ENCODE assay signal across 8 cellular contexts in the genomic region with DNA sequence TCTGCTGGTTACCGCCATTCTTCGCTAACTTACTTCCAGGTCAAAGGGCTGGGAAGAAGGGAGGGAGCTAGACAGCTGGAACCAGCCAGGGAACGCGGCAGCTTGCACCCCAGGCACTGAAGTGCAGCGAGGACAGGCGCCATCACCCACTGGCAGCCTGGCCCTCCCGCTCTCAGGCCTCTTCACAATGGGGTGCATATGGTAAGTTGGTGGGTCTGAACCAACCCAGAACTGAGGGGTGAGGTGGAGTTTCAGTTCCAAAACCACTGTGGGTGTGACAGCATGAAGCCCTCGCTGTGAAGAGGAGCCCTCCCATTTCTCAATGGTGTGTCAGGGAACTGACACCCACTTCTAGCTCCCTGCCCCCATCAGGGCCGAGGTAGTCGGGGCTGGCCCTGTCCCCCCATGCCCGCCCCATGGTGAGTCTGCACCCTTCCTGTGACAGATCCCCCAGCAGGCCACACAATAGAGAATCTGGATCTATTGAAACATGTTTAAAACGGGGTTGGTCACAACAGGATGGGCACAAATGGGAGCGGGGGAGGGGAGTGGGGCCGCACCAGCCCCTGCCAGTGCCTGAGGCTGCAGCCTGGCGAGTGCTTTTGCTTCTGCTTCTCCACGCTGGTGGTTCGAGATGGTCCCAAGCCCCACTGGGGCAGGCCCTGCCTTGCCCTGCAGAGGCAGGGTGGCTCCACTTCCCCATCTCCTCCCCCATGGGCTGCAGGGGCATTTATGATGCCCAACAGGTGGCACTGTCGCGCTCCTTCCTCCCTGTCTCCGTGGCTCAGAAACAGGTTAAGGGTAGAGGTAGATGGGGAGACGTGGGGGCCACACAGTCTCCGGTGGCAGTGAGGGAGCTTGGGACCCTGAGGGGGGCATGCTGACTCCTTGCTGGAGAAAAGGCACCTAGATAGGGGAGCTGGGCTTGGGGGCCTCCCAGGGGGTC. TPM values are rescaled to one million over a fixed set of nuclear protein-coding genes. Genes with fewer than 3 reads are reported as not detected.
DNase-seq lines count a peak whose midpoint lies in the region; ATAC-seq and TF ChIP-seq lines count a peak whose summit lies in the region.

No MANE protein-coding gene starts in this region.

- H3K27me3 Mint-ChIP-seq in activated CD8-positive, alpha-beta T cell treated with anti-CD3 and anti-CD28 coated beads for 36 hours, result no peaks in the 10 kb centered on the region
- no peaks in the 10 kb centered on the region for H3K27me3 Mint-ChIP-seq in endodermal cell (ENCODE audit: insufficient read depth)

- peak overlapping the region; percentile 36 for H3K27ac ChIP-seq in endodermal cell (ENCODE audit: low read depth, low read length)
- no peak overlapping the region for H3K27ac ChIP-seq in neural cell (ENCODE audit: low read length)
- H3K27ac ChIP-seq in upper lobe of right lung, result peak overlapping the region; percentile 82

- TF ChIP-seq CTCF in GM12864 (IDR thresholded peaks at IDR 0.05; ENCODE audit: low read depth, low read length, missing control alignments) (peak; percentile 77), endodermal cell (conservative IDR thresholded peaks at IDR 0.05) (peak; percentile 74), neural cell (IDR thresholded peaks at IDR 0.05; ENCODE audit: poor library complexity, severe bottlenecking) (peak; percentile 14), upper lobe of right lung (IDR thresholded peaks at IDR 0.05) (peak; percentile 59)
- TF ChIP-seq CTCF in activated CD8-positive, alpha-beta T cell treated with anti-CD3 and anti-CD28 coated beads for 36 hours (IDR thresholded peaks at IDR 0.05), result peak; percentile 75

- H3K79me2 ChIP-seq in neural cell (replicated peaks; ENCODE audit: insufficient read depth, low read length), result peaks cover 6% of the 10 kb centered on the region

- no peaks in the 10 kb centered on the region for H3K9me3 ChIP-seq in endodermal cell (ENCODE audit: control insufficient read depth, low read length)
- H3K9me3 ChIP-seq in neural cell (ENCODE audit: low read length), result no peaks in the 10 kb centered on the region
- no peaks in the 10 kb centered on the region for H3K9me3 ChIP-seq in upper lobe of right lung

- TF ChIP-seq EP300 in neural cell (conservative IDR thresholded peaks at IDR 0.05; ENCODE audit: poor library complexity, severe bottlenecking), result no peak

- H2AFZ ChIP-seq in neural cell (ENCODE audit: low read depth, low read length), result no peak overlapping the region

- no peak for TF ChIP-seq RAD21 in neural cell (conservative IDR thresholded peaks at IDR 0.05)

- no peak overlapping the region for H3K4me2 ChIP-seq in neural cell (ENCODE audit: low read length)

- intact Hi-C loops in activated CD8-positive, alpha-beta T cell treated with anti-CD3 and anti-CD28 coated beads for 36 hours (cut with micrococcal nuclease), result loop anchor here (5.0 kb wide), 2 partner anchors 75 to 135 kb away; partner anchors contain the start of gene MAP3K3
- intact Hi-C loops in upper lobe of right lung (cut with DNase I), result no loop called here

- no peaks in the 10 kb centered on the region for H4K20me1 ChIP-seq in neural cell (ENCODE audit: insufficient read depth)

- ATAC-seq in activated CD8-positive, alpha-beta T cell treated with anti-CD3 and anti-CD28 coated beads for 36 hours, result peak; percentile 55
- peak; percentile 65 for ATAC-seq in upper lobe of right lung

- H3K4me3 ChIP-seq in GM12864 (ENCODE audit: low read depth, low read length) (peak overlapping the region; percentile 63), H7 (ENCODE audit: insufficient read depth, low read depth, low read length) (no peak overlapping the region), endodermal cell (ENCODE audit: low read length) (no peak overlapping the region), neural cell (ENCODE audit: low read length) (no peak overlapping the region), upper lobe of right lung (peak overlapping the region; percentile 57)

- peaks cover 4% of the 10 kb centered on the region for H3K36me3 ChIP-seq in H7 (replicated peaks; ENCODE audit: control insufficient read depth, insufficient read depth, low read length)
- H3K36me3 ChIP-seq in endodermal cell (ENCODE audit: control insufficient read depth, insufficient read depth, low read length), result peaks cover 25% of the 10 kb centered on the region
- H3K36me3 ChIP-seq in neural cell (ENCODE audit: insufficient read depth, low read length), result no peaks in the 10 kb centered on the region
- peaks cover 22% of the 10 kb centered on the region for H3K36me3 ChIP-seq in upper lobe of right lung

- H3K27me3 ChIP-seq in H7 (ENCODE audit: control insufficient read depth, insufficient read depth, low read length) (peaks cover 6% of the 10 kb centered on the region; the same call in 1 of the 2 replicates), endodermal cell (ENCODE audit: control insufficient read depth, insufficient read depth, low read length, poor library complexity, severe bottlenecking) (no peaks in the 10 kb centered on the region), neural cell (ENCODE audit: insufficient read depth, low read depth, low read length) (no peaks in the 10 kb centered on the region), upper lobe of right lung (no peaks in the 10 kb centered on the region)

- H3K9me2 ChIP-seq in neural cell (ENCODE audit: insufficient read depth, low read length), result no peaks in the 10 kb centered on the region

- no peaks in the 10 kb centered on the region for H3F3A ChIP-seq in neural cell (ENCODE audit: insufficient read depth, low read length, poor library complexity, severe bottlenecking)

- 90 to 95% methylated on average over 8 to 22 of the region's 22 CpGs for whole genome bisulfite sequencing in endodermal cell (ENCODE audit: insufficient coverage in 1 of 2, insufficient read length in 1 of 2), 2 experiments

- POLR2A ChIA-PET in activated CD8-positive, alpha-beta T cell treated with anti-CD3 and anti-CD28 coated beads for 36 hours (lab: Charles Lee), result interaction anchor here (0.6 to 11.3 kb wide), 24 partner anchors 9 to 698 kb away, joined by 3 to 96 read pairs (median 6); partner anchors contain the start of genes CCDC47, DDX42 and MAP3K3

- H3K9me3 Mint-ChIP-seq in activated CD8-positive, alpha-beta T cell treated with anti-CD3 and anti-CD28 coated beads for 36 hours, result no peaks in the 10 kb centered on the region
- no peaks in the 10 kb centered on the region for H3K9me3 Mint-ChIP-seq in endodermal cell

- peaks cover 9% of the 10 kb centered on the region for H3K4me1 ChIP-seq in endodermal cell (ENCODE audit: control insufficient read depth, insufficient read depth, low read length)
- H3K4me1 ChIP-seq in upper lobe of right lung, result peaks cover 28% of the 10 kb centered on the region

- H3K36me3 Mint-ChIP-seq in activated CD8-positive, alpha-beta T cell treated with anti-CD3 and anti-CD28 coated beads for 36 hours (ENCODE audit: low read depth), result peaks cover 43% of the 10 kb centered on the region
- peaks cover 12% of the 10 kb centered on the region for H3K36me3 Mint-ChIP-seq in endodermal cell (ENCODE audit: low read depth)

- H3K27ac Mint-ChIP-seq in activated CD8-positive, alpha-beta T cell treated with anti-CD3 and anti-CD28 coated beads for 36 hours, result peak overlapping the region; percentile 94
- no peak overlapping the region for H3K27ac Mint-ChIP-seq in endodermal cell

- CTCF ChIA-PET in activated CD8-positive, alpha-beta T cell treated with anti-CD3 and anti-CD28 coated beads for 36 hours (lab: Charles Lee), result interaction anchor here (0.6 to 3.6 kb wide), 23 partner anchors 8 to 291 kb away, joined by 3 to 28 read pairs (median 4); partner anchors contain the start of genes CCDC47, DCAF7 and DDX42

- peaks cover 53% of the 10 kb centered on the region for H3K4me1 Mint-ChIP-seq in activated CD8-positive, alpha-beta T cell treated with anti-CD3 and anti-CD28 coated beads for 36 hours (ENCODE audit: low read depth)
- H3K4me1 Mint-ChIP-seq in endodermal cell, result peaks cover 13% of the 10 kb centered on the region

- H3K9ac ChIP-seq in endodermal cell (ENCODE audit: extremely low read depth, low read length, poor library complexity, severe bottlenecking) (no peak overlapping the region), neural cell (ENCODE audit: low read length) (no peak overlapping the region)

- peak overlapping the region; percentile 83 for H3K4me3 Mint-ChIP-seq in activated CD8-positive, alpha-beta T cell treated with anti-CD3 and anti-CD28 coated beads for 36 hours
- H3K4me3 Mint-ChIP-seq in endodermal cell, result peak overlapping the region; percentile 65

- peak; percentile 87 for DNase-seq in GM12864 (ENCODE audit: low read depth)
- peak; percentile 88 for DNase-seq in H7
- DNase-seq in NCI-H82 (lab: John Stamatoyannopoulos, UW), result peak; percentile 80
- peak; percentile 91 for DNase-seq in activated CD8-positive, alpha-beta T cell treated with anti-CD3 and anti-CD28 coated beads for 36 hours
- DNase-seq in endodermal cell, result peak; percentile 91
- DNase-seq in upper lobe of right lung, result peak; percentile 81
- no peak for DNase-seq in occipital lobe (lab: John Stamatoyannopoulos, UW)

TF ChIP-seq in neural cell, 6 proteins besides CTCF, POLR2A, EP300 and RAD21 (continues in another document):
- TF ChIP-seq SMC3 (conservative IDR thresholded peaks at IDR 0.05; ENCODE audit: poor library complexity) (no peak), EZH2 (IDR thresholded peaks at IDR 0.05; ENCODE audit: borderline replicate concordance, insufficient read depth, low read length, poor library complexity, severe bottlenecking) (no peak), TAF1 (IDR thresholded peaks at IDR 0.05; ENCODE audit: low read depth) (no peak)

RNA-seq across cellular contexts. Expression of gene LIMD2, which starts 2.3 kb away (rescaled TPM):
- 116 and 190 TPM in 2 replicates for total RNA-seq in H7 (2014; rRNA removed; shearing (Covaris generic))
- total RNA-seq in activated CD8-positive, alpha-beta T cell treated with anti-CD3 and anti-CD28 coated beads for 36 hours, result 100 to 1,000 TPM; 143 to 145 TPM
- total RNA-seq in endodermal cell (100 to 1,000 TPM in 1 of 2 donors, 10 to 100 TPM in 1; 97.5 to 111 TPM), upper lobe of right lung (22.9 TPM), occipital lobe (15.0 TPM)
- polyA plus RNA-seq in endodermal cell (2013, experiment 1 of 2), result 119 TPM
- 115 TPM for polyA plus RNA-seq in endodermal cell (2013, experiment 2 of 2)
- polyA plus RNA-seq in neural cell, result 116 and 132 TPM in 2 replicates
- 43.3 and 47.1 TPM in 2 replicates for polyA minus RNA-seq in neural cell

RNA-seq across cellular contexts. Expression of gene STRADA, which starts 44.0 kb away (rescaled TPM):
- total RNA-seq in H7 (2014; rRNA removed; shearing (Covaris generic)), result 28.5 and 33.4 TPM in 2 replicates
- total RNA-seq in activated CD8-positive, alpha-beta T cell treated with anti-CD3 and anti-CD28 coated beads for 36 hours, result 10 to 100 TPM; 44.8 to 48.8 TPM
- total RNA-seq in endodermal cell (10 to 100 TPM; 49.7 to 73.1 TPM), upper lobe of right lung (30.2 TPM), occipital lobe (27.8 TPM)
- 50.3 TPM for polyA plus RNA-seq in endodermal cell (2013, experiment 1 of 2)
- 48.4 TPM for polyA plus RNA-seq in endodermal cell (2013, experiment 2 of 2)
- polyA plus RNA-seq in neural cell, result 15.6 and 18.4 TPM in 2 replicates
- polyA minus RNA-seq in neural cell, result 28.7 and 30.6 TPM in 2 replicates

Comparison
In these comparisons a context has a peak if more than half of its experiments do, and no peak if none do; other contexts are left out.
1. H3K4me3 ChIP-seq: peak in GM12864 (single experiment) and upper lobe of right lung (single experiment); none in H7 (single experiment), endodermal cell (single experiment) and neural cell (single experiment).
2. CTCF ChIP-seq: peak in every context shown above with its lines; median percentile 77 in GM12864; 75 in activated CD8-positive, alpha-beta T cell treated with anti-CD3 and anti-CD28 coated beads for 36 hours; 74 in endodermal cell; 59 in upper lobe of right lung; 14 in neural cell.